1 cellular context compared by ENCODE assay signal in the genomic region with DNA sequence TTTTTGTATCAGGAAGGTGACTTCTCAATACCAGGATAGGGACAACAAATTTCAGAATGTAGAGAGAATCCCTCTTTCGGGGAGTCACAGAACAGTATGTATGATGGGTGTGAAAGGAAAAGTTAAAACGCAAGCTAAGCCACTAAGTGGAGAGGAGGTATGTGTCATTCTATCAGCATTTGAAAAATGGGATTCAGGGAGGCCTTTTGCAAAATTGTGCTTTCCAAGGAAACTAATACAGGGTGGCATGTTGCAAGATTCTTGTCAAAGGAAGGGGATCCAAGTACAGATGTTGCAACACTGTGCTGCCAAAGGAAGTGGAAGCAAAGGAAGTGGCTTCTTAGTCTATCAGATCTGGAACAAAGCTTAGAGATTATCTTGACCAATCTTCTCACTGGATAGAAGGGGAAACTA.
TF ChIP-seq lines count a peak whose summit lies in the region.

No MANE protein-coding gene starts in this region.

TF ChIP-seq in IMR-90, 13 proteins besides CTCF, POLR2A, EP300 and RAD21:
- no peak for TF ChIP-seq SMC3 (IDR thresholded peaks at IDR 0.05; ENCODE audit: low read depth, low read length)
- no peak for TF ChIP-seq ELK1 (IDR thresholded peaks at IDR 0.05; ENCODE audit: borderline replicate concordance, low read depth, low read length)
- no peak for TF ChIP-seq NFE2L2 (IDR thresholded peaks at IDR 0.05; ENCODE audit: low read depth, low read length)
- no peak for TF ChIP-seq RCOR1 (IDR thresholded peaks at IDR 0.05; ENCODE audit: insufficient replicate concordance, low read length)
- TF ChIP-seq MAFK (IDR thresholded peaks at IDR 0.05; ENCODE audit: low read depth, low read length): peak; percentile 52; the same call in 1 of the 2 replicates
- peak; percentile 100 for TF ChIP-seq CEBPB (IDR thresholded peaks at IDR 0.05; ENCODE audit: low read depth, low read length)
- TF ChIP-seq BHLHE40 (IDR thresholded peaks at IDR 0.05; ENCODE audit: low read depth, low read length): no peak
